1 cellular context compared by ENCODE assay signal in the genomic region with DNA sequence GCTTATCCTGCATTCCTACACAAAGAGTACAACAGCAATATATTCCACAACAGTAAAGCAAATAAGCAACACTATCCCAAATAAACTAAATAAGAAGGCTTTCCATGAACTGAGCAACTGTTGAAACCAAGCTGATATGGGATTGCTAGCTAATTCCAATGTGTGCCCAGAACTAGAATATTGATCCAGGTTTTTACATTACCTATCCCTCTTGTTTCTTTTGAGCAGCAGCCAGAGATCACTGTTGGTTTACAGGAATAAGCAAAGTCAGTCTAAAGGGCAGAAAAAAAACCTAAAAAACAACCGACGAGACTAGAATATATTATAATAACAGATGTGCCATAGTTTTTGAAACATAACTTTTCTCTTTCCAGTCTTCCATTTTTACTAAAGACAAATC.
TF ChIP-seq lines count a peak whose summit lies in the region.

No MANE protein-coding gene starts in this region.

TF ChIP-seq in HepG2, 621 proteins besides CTCF, POLR2A, EP300 and RAD21 (continued from another document):
- 0 out of 2 replicates have a peak, but pooled peaks have one; percentile 17 for TF ChIP-seq POGZ (CRISPR knock-in tag; IDR thresholded peaks at IDR 0.05)
- no peak for TF ChIP-seq KDM4B (CRISPR knock-in tag; IDR thresholded peaks at IDR 0.05)
- TF ChIP-seq GATAD2A (CRISPR knock-in tag; IDR thresholded peaks at IDR 0.05), result peak; percentile 72
- no peak for TF ChIP-seq ZNF773 (CRISPR knock-in tag; IDR thresholded peaks at IDR 0.05; ENCODE audit: borderline replicate concordance)
- no peak for TF ChIP-seq ZSCAN22 (CRISPR knock-in tag; IDR thresholded peaks at IDR 0.05)
- TF ChIP-seq BCL6 (CRISPR knock-in tag; IDR thresholded peaks at IDR 0.05), result peak; percentile 63
- TF ChIP-seq, protein P1, sequence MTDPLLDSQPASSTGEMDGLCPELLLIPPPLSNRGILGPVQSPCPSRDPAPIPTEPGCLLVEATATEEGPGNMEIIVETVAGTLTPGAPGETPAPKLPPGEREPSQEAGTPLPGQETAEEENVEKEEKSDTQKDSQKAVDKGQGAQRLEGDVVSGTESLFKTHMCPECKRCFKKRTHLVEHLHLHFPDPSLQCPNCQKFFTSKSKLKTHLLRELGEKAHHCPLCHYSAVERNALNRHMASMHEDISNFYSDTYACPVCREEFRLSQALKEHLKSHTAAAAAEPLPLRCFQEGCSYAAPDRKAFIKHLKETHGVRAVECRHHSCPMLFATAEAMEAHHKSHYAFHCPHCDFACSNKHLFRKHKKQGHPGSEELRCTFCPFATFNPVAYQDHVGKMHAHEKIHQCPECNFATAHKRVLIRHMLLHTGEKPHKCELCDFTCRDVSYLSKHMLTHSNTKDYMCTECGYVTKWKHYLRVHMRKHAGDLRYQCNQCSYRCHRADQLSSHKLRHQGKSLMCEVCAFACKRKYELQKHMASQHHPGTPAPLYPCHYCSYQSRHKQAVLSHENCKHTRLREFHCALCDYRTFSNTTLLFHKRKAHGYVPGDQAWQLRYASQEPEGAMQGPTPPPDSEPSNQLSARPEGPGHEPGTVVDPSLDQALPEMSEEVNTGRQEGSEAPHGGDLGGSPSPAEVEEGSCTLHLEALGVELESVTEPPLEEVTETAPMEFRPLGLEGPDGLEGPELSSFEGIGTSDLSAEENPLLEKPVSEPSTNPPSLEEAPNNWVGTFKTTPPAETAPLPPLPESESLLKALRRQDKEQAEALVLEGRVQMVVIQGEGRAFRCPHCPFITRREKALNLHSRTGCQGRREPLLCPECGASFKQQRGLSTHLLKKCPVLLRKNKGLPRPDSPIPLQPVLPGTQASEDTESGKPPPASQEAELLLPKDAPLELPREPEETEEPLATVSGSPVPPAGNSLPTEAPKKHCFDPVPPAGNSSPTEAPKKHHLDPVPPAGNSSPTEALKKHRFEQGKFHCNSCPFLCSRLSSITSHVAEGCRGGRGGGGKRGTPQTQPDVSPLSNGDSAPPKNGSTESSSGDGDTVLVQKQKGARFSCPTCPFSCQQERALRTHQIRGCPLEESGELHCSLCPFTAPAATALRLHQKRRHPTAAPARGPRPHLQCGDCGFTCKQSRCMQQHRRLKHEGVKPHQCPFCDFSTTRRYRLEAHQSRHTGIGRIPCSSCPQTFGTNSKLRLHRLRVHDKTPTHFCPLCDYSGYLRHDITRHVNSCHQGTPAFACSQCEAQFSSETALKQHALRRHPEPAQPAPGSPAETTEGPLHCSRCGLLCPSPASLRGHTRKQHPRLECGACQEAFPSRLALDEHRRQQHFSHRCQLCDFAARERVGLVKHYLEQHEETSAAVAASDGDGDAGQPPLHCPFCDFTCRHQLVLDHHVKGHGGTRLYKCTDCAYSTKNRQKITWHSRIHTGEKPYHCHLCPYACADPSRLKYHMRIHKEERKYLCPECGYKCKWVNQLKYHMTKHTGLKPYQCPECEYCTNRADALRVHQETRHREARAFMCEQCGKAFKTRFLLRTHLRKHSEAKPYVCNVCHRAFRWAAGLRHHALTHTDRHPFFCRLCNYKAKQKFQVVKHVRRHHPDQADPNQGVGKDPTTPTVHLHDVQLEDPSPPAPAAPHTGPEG (CRISPR knock-in tag; IDR thresholded peaks at IDR 0.05), result no peak
- TF ChIP-seq MED1 (CRISPR knock-in tag; IDR thresholded peaks at IDR 0.05), result 0 out of 2 replicates have a peak, but pooled peaks have one; percentile 32
